3 cellular contexts compared by ENCODE assay signal in the genomic region with DNA sequence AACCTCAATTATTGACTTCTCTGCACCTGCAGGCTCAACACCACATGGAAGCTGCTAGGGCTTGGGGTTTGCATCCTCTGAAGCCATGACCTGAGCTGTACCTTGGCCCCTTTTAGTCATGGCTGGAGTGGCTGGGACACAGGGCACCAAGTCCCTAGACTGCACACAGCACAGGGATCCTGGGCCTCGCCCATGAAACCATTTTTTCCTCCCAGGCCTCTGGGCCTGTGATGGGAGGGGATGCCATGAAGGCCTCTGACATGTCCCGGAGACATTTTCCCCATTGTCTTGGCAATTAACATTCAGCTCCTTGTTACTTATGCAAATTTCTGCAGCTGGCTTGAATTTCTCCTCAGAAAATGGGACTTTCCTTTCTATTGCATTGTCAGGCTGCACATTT.
DNase-seq lines count a peak whose midpoint lies in the region; ATAC-seq, FAIRE-seq and TF ChIP-seq lines count a peak whose summit lies in the region.
"Not testable (repeated sequence)": the region's sequence is repeated elsewhere in the genome, so short reads cannot be mapped to it uniquely, and the experiment has no call there.

No MANE protein-coding gene starts in this region.

- H3K9me3 ChIP-seq in A549 (peaks cover 65% of the 10 kb centered on the region), K562 (replicated peaks; ENCODE audit: control insufficient read depth, insufficient read depth, low read depth, low read length) (peaks cover 23% of the 10 kb centered on the region)
- H3K9me3 ChIP-seq in HEK293 (ENCODE audit: control insufficient read depth, insufficient read depth, low read depth, low read length) = not testable (repeated sequence)

- H3K4me1 ChIP-seq in A549; HEK293 (ENCODE audit: control insufficient read depth, insufficient read depth, low read length); K562 (replicated peaks in 1 of 2; ENCODE audit: control insufficient read depth in 2 of 2, insufficient read depth in 2 of 2, low read length in 2 of 2): not testable (repeated sequence)

- H2AFZ ChIP-seq in K562 (ENCODE audit: low read depth, low read length) = not testable (repeated sequence)

- not testable (repeated sequence) for H3K9me1 ChIP-seq in K562 (ENCODE audit: control insufficient read depth, insufficient read depth, low read length)

- not testable (repeated sequence) for H3K9ac ChIP-seq in K562 (ENCODE audit: insufficient read depth in 1 of 2, low read depth in 2 of 2, low read length in 2 of 2)

- not testable (repeated sequence) for H3K4me3 ChIP-seq in A549; HEK293 (ENCODE audit: low read depth, low read length); K562

- not testable (repeated sequence) for H3K36me3 ChIP-seq in HEK293 (ENCODE audit: control insufficient read depth in 2 of 2, insufficient read depth in 1 of 2, low read length in 2 of 2); K562 (ENCODE audit: control insufficient read depth, insufficient read depth, low read length)

- in situ Hi-C loops in K562 (cut with MboI) = not testable (repeated sequence)

- TF ChIP-seq POLR2A in A549 (IDR thresholded peaks at IDR 0.05; ENCODE audit: low read length); K562 (conservative IDR thresholded peaks at IDR 0.05): not testable (repeated sequence)

- DNase-seq in A549 (ENCODE audit: low read depth in 1 of 2, low spot score in 1 of 2); K562 (ENCODE audit: extremely low read depth in 1 of 4, low spot score in 3 of 4): not testable (repeated sequence)

- not testable (repeated sequence) for FAIRE-seq in A549 (lab: Jason Lieb, UNC); K562 (lab: Jason Lieb, UNC)

- not testable (repeated sequence) for TF ChIP-seq EP300 in A549 (IDR thresholded peaks at IDR 0.05); K562 (IDR thresholded peaks at IDR 0.05; ENCODE audit: low read length)

- H3K27ac ChIP-seq in A549; HEK293 (ENCODE audit: extremely low read depth, low read depth, low read length); K562 (ENCODE audit: extremely low read depth, low read depth, low read length): not testable (repeated sequence)

- peaks cover 8 to 15% of the 10 kb centered on the region in 2 experiments; a peak in 4 of 5 replicates for H3K27me3 ChIP-seq in K562 (ENCODE audit: control insufficient read depth in 2 of 2, insufficient read depth in 2 of 2, low read length in 2 of 2)

- not testable (repeated sequence) for H3K79me2 ChIP-seq in K562 (ENCODE audit: control insufficient read depth, insufficient read depth, low read length)

- POLR2A ChIA-PET in A549 (lab: Yijun Ruan, JAX); HEK293 (lab: Yijun Ruan, JAX); K562 (lab: Yijun Ruan, JAX): not testable (repeated sequence)

- 15% methylated on average over 2 of the region's 2 CpGs for WGBS in A549 (ENCODE audit: missing lambda C conversion rate)
- 0% methylated on average over 2 of the region's 2 CpGs for WGBS in K562 (ENCODE audit: insufficient coverage, low coverage, missing lambda C conversion rate)

- not testable (repeated sequence) for H4K20me1 ChIP-seq in K562 (replicated peaks; ENCODE audit: control insufficient read depth, insufficient read depth, low read length)

- not testable (repeated sequence) for ATAC-seq in A549, K562

- intact Hi-C loops in K562 (cut with micrococcal nuclease) = not testable (repeated sequence)

- TF ChIP-seq RAD21 in A549 (conservative IDR thresholded peaks at IDR 0.05 in 1 of 2, IDR thresholded peaks at IDR 0.05 in 1 of 2); K562 (CRISPR knock-in tag; conservative IDR thresholded peaks at IDR 0.05 in 1 of 2, IDR thresholded peaks at IDR 0.05 in 1 of 2): not testable (repeated sequence)

- not testable (repeated sequence) for H3K4me2 ChIP-seq in A549; K562 (ENCODE audit: insufficient read depth, low read length)

- CTCF ChIA-PET in A549 (lab: Yijun Ruan, JAX) (interaction anchor here (2.5 kb wide), 1 partner anchor 288 kb away, joined by 10 read pairs; no protein-coding TSS in a partner anchor), HEK293 (lab: Yijun Ruan, JAX) (interaction anchor here (0.6 kb wide), 1 partner anchor 16 kb away, joined by 3 read pairs; no protein-coding TSS in a partner anchor)
- CTCF ChIA-PET in K562 (lab: Yijun Ruan, JAX; ENCODE audit: low intra/inter-chr PET ratio) = not testable (repeated sequence)

- not testable (repeated sequence) for BruUV-seq in K562 (replicated peaks; lab: Mats Ljungman, UMichigan)

- not testable (repeated sequence) for TF ChIP-seq CTCF in A549 (IDR thresholded peaks at IDR 0.05); HEK293 (tag by site-specific recombination; IDR thresholded peaks at IDR 0.05); K562 (IDR thresholded peaks at IDR 0.05 in 2 of 3, conservative IDR thresholded peaks at IDR 0.05 in 1 of 3; ENCODE audit: insufficient read depth in 2 of 3, low read depth in 1 of 3, low read length in 3 of 3)

TF ChIP-seq in A549, 52 proteins besides CTCF, POLR2A, EP300 and RAD21:
- peak; percentile 94 for TF ChIP-seq ZFP36 (IDR thresholded peaks at IDR 0.05; ENCODE audit: borderline replicate concordance, partially characterized antibody)

TF ChIP-seq in HEK293, 187 proteins besides CTCF, POLR2A, EP300 and RAD21:
- TF ChIP-seq ZNF585B (tag by site-specific recombination; IDR thresholded peaks at IDR 0.05) (peak; percentile 99), SETDB1 (IDR thresholded peaks at IDR 0.05; ENCODE audit: insufficient read length, low read length) (peak; percentile 79)

TF ChIP-seq in K562, 482 proteins besides CTCF, POLR2A, EP300 and RAD21:
- peak; percentile 34; the same call in 1 of the 2 replicates for TF ChIP-seq CBX5 (IDR thresholded peaks at IDR 0.05; ENCODE audit: borderline replicate concordance, low read depth)
- peak; percentile 65; the same call in 1 of the 2 replicates for TF ChIP-seq TRIM28 (IDR thresholded peaks at IDR 0.05)
- TF ChIP-seq ZFP36 (IDR thresholded peaks at IDR 0.05; ENCODE audit: low read depth, low read length, partially characterized antibody) = peak; percentile 74
